In genomic region chr7:40649247-40649646, GRCh38 we compare ENCODE assay signal across 29 cellular contexts.
DNase-seq lines count a peak whose midpoint lies in the region; ATAC-seq and TF ChIP-seq lines count a peak whose summit lies in the region.
"Had no signal": no experiment of that assay in that cellular context is flagged by ENCODE, and none has a peak within 500 bp of the region (broad histone marks: within the 10 kb centered on the region; RNA-seq: fewer than 3 reads in every experiment).

No MANE protein-coding gene starts in this region.

- no peak overlapping the region for H3K27ac ChIP-seq in foreskin keratinocyte
- H3K27ac ChIP-seq: 22Rv1; A549; BLaER1; BLaER1 treated with 17β-estradiol and CSF1 and Interleukin-3, amounts not matched to agents 10 nM and 100 nM; C4-2B had no signal

- no peak for TF ChIP-seq CTCF in foreskin keratinocyte (conservative IDR thresholded peaks at IDR 0.05)

- ATAC-seq in left lobe of liver = peak; percentile 66
- ATAC-seq in foreskin keratinocyte = no peak
- ATAC-seq: A549; CD8-positive, alpha-beta T cell had no signal

- H3K27me3 ChIP-seq in foreskin keratinocyte = no peaks in the 10 kb centered on the region
- H3K27me3 ChIP-seq: BE2C; BLaER1; BLaER1 treated with 17β-estradiol and CSF1 and Interleukin-3, amounts not matched to agents 10 nM and 100 nM had no signal

- no peak for DNase-seq in left lobe of liver (ENCODE audit: low spot score)
- peak; percentile 30 for DNase-seq in putamen (ENCODE audit: low spot score)
- DNase-seq in DMS 273 (lab: John Stamatoyannopoulos, UW; ENCODE audit: unreplicated experiment) = no peak
- no peak for DNase-seq in foreskin keratinocyte
- DNase-seq: 8988T; ACHN; AML-193; BE2C; C1 segment of cervical spinal cord; Caco-2; Calu3; CD4-positive, alpha-beta memory T cell; CD4-positive, alpha-beta T cell; CD4-positive, CD25-positive, alpha-beta regulatory T cell; CD8-positive, alpha-beta memory T cell; CD8-positive, alpha-beta T cell; COR-L47; DMS 273 treated with DMSO at 0.1 percent for 48 hours; DMS153; DMS53; DMS79; DMS79 treated with DMSO at 0.1 percent for 48 hours; DND-41; EL had no signal

- H3K4me1 ChIP-seq in foreskin keratinocyte = no peaks in the 10 kb centered on the region
- H3K4me1 ChIP-seq: A549, BLaER1, Caco-2 had no signal
